ENCODE assay signal across 1 cellular context in the genomic region with DNA sequence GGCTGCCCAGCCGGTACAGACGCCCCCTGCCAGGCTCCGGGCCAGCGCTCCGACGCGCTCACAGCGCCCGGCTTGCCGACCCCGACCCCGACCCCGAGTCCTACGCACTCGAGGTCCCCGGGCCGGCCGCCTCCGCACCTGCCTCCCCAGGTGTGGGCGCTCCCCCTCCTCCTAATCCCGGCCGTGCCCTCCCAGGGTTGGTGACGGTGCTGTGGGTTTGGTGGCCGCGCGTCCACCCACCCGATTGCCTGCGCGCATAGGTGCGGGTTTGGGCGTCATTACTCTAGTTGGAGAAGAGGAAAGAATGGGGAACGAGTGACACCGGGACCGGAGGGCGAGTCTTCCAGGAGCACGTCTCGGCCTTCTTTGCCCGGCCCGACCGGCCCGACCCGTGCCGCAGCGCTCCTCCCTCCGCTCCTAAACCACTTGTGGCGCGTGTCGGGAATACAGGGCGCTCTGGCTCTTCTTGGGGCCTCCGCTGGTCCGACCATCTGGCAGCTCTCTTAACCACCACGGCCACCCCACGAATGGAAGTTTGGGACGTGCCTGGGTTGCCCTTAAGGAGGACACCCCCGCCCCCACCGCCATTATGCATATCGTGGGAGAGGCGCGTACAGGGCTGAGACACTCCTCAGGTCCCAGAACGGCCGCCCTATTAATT.
TF ChIP-seq lines count a peak whose summit lies in the region.

No MANE protein-coding gene starts in this region.

TF ChIP-seq in A549, 52 proteins besides CTCF, POLR2A, EP300 and RAD21 (continued from another document):
- TF ChIP-seq FOXS1 (CRISPR knock-in tag; IDR thresholded peaks at IDR 0.05) (no peak), HOXB13 (CRISPR knock-in tag; IDR thresholded peaks at IDR 0.05; ENCODE audit: low read depth) (no peak)
- TF ChIP-seq, protein P1, sequence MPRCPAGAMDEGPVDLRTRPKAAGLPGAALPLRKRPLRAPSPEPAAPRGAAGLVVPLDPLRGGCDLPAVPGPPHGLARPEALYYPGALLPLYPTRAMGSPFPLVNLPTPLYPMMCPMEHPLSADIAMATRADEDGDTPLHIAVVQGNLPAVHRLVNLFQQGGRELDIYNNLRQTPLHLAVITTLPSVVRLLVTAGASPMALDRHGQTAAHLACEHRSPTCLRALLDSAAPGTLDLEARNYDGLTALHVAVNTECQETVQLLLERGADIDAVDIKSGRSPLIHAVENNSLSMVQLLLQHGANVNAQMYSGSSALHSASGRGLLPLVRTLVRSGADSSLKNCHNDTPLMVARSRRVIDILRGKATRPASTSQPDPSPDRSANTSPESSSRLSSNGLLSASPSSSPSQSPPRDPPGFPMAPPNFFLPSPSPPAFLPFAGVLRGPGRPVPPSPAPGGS (IDR thresholded peaks at IDR 0.05), result 0 out of 3 replicates have a peak, but pooled peaks have one; percentile 5
- TF ChIP-seq, protein P2, sequence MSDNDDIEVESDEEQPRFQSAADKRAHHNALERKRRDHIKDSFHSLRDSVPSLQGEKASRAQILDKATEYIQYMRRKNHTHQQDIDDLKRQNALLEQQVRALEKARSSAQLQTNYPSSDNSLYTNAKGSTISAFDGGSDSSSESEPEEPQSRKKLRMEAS (IDR thresholded peaks at IDR 0.05), result peak; percentile 34; the same call in 1 of the 2 replicates
TF ChIP-seq in A549: peak in this region for 3.
